ENCODE assay signal across 10 cellular contexts in the genomic region with DNA sequence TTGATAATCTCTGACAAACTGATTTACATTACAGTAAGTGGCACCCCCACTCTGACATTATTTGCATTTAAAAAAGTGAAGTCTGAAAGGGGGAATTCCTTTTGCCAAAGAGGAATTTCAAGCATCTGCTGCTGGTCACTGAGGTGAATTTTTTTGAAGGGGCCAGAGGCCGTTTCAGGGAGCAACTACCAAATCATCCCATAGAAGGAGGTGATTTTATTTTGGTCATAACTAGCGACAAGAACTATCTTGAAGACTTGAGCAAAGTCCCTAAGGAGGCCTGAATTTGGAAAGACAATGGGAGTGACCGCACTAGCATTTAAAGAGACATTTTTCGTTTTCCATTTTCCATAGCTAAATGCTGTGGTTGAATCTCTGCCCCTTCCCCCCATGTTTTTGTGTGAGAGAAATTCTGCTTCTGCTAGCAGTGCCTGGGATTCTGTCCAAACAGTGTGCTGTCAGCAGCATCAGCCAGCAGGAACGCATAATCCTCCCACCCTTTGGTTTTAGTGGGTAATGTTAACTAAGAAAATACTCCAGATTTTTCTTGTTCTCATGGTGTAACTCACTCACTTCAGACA.
A peak's percentile ranks its signal among the peaks of the same experiment; 100 is the strongest.
DNase-seq lines count a peak whose midpoint lies in the region; ATAC-seq lines count a peak whose summit lies in the region.
"Had no signal": no experiment of that assay in that cellular context is flagged by ENCODE, and none has a peak within 500 bp of the region (broad histone marks: within the 10 kb centered on the region; RNA-seq: fewer than 3 reads in every experiment).

No MANE protein-coding gene starts in this region.

- H3K9me3 ChIP-seq in SJSA1 (replicated peaks) (0 out of 2 replicates have a peak, but pooled peaks cover 4% of the 10 kb centered on the region), neuron (ENCODE audit: low read length) (peaks cover 5% of the 10 kb centered on the region)

- H3K4me1 ChIP-seq in SJSA1 (replicated peaks) (peaks cover 22% of the 10 kb centered on the region), neuron (ENCODE audit: insufficient read depth, low read length) (peaks cover 26% of the 10 kb centered on the region)

- DNase-seq in Daoy (ENCODE audit: low read depth): peak; percentile 70
- DNase-seq in SJSA1 (ENCODE audit: low read depth in 1 of 2, low spot score in 2 of 2): peak; percentile 71 to 88
- DNase-seq in fibroblast of the conjunctiva (ENCODE audit: low read depth): peak; percentile 81
- no peak for DNase-seq in posterior vena cava (ENCODE audit: low spot score)
- no peak for DNase-seq in SHP77 (lab: John Stamatoyannopoulos, UW)
- no peak for DNase-seq in NAMALWA (ENCODE audit: low spot score)
- DNase-seq: GF-D8; stimulated activated naive CD4-positive, alpha-beta T cell had no signal

- no peak for ATAC-seq in GM19023 (IDR thresholded peaks at IDR 0.05; ENCODE audit: unreplicated experiment)

- no peaks in the 10 kb centered on the region for H3K27me3 ChIP-seq in SJSA1 (replicated peaks)
- no peaks in the 10 kb centered on the region for H3K27me3 ChIP-seq in neuron (ENCODE audit: insufficient read depth, low read length)

- H3K36me3 ChIP-seq in SJSA1 (no peaks in the 10 kb centered on the region), neuron (ENCODE audit: insufficient read depth, low read length) (no peaks in the 10 kb centered on the region)

- peak overlapping the region; percentile 94 for H3K27ac ChIP-seq in SJSA1

- no peak overlapping the region for H2AFZ ChIP-seq in neuron (ENCODE audit: low read depth, low read length)

- H3K4me3 ChIP-seq in SJSA1 (no peak overlapping the region), neuron (ENCODE audit: low read length) (peak overlapping the region; percentile 19)

- intact Hi-C loops in posterior vena cava (cut with DNase I): no loop called here

Comparison
In these comparisons a context has a peak if more than half of its experiments do, and no peak if none do; other contexts are left out.
1. DNase-seq: peak in Daoy (single experiment), SJSA1 (2 of 2) and fibroblast of the conjunctiva (single experiment); none in posterior vena cava (single experiment), SHP77 (0 of 2) and NAMALWA (single experiment).